Comparison of ENCODE assay signal across 2 cellular contexts in the genomic region with DNA sequence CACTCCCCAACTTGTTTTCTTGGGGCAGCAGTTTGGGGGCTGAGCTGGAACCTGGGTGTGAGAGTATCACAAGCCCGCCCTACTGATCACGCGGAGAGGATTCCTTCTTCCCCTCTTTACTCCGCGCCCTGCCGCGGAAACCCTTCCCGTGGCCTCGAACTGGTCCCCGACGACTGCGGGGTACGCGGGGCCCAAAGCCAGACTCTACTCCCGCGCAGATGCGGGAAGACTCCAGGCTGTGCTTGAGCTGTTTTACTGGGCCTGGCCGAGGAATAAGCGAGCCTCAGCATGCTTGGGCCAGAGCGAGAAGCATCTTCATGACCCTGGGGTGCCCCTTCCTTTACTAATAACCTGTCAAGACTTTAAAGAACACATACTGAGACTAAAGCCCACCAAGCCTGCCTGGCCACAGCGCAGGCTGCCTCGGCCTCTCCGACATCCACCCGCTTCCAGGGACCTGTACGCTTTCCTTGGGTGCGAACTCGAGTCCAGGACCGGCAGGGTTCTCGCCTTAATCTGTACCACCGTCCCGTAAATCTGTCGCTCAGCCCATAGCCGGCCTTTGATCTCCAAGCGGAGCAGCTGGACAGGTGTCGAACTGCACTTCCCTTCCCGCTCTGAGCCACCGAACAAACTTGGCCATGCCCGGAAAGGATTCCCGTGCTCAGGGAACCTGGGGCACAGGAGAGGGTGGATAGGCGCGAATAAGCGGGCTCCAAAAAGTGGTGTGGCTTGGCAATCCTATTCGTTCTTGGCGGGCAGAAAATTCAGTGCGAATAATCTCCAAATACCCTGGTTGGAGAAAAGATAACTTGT.
TF ChIP-seq lines count a peak whose summit lies in the region.

No MANE protein-coding gene starts in this region.

TF ChIP-seq in SK-N-SH, 30 proteins besides CTCF, POLR2A, EP300 and RAD21 (continued from another document):
- TF ChIP-seq, protein P1, sequence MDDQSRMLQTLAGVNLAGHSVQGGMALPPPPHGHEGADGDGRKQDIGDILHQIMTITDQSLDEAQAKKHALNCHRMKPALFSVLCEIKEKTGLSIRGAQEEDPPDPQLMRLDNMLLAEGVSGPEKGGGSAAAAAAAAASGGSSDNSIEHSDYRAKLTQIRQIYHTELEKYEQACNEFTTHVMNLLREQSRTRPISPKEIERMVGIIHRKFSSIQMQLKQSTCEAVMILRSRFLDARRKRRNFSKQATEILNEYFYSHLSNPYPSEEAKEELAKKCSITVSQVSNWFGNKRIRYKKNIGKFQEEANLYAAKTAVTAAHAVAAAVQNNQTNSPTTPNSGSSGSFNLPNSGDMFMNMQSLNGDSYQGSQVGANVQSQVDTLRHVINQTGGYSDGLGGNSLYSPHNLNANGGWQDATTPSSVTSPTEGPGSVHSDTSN (IDR thresholded peaks at IDR 0.05): no peak
- no peak for TF ChIP-seq GABPA (IDR thresholded peaks at IDR 0.05; ENCODE audit: low read depth)
- TF ChIP-seq, protein P2, sequence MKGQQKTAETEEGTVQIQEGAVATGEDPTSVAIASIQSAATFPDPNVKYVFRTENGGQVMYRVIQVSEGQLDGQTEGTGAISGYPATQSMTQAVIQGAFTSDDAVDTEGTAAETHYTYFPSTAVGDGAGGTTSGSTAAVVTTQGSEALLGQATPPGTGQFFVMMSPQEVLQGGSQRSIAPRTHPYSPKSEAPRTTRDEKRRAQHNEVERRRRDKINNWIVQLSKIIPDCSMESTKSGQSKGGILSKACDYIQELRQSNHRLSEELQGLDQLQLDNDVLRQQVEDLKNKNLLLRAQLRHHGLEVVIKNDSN (IDR thresholded peaks at IDR 0.05; ENCODE audit: borderline replicate concordance, low read depth): no peak

TF ChIP-seq in neural cell, 6 proteins besides CTCF, POLR2A, EP300 and RAD21 (continued from another document):
- peak; percentile 59 for TF ChIP-seq EZH2 (IDR thresholded peaks at IDR 0.05; ENCODE audit: borderline replicate concordance, insufficient read depth, low read length, poor library complexity, severe bottlenecking)
- peak; percentile 15 for TF ChIP-seq POLR2AphosphoS5 (IDR thresholded peaks at IDR 0.05)
- TF ChIP-seq TAF1 (IDR thresholded peaks at IDR 0.05; ENCODE audit: low read depth): no peak
- no peak for TF ChIP-seq SMC3 (conservative IDR thresholded peaks at IDR 0.05; ENCODE audit: poor library complexity)
- TF ChIP-seq MXI1 (conservative IDR thresholded peaks at IDR 0.05; ENCODE audit: poor library complexity, severe bottlenecking): no peak
TF ChIP-seq in neural cell: peak in this region for 2.
